Comparison of ENCODE assay signal across 1 cellular context in the genomic region with DNA sequence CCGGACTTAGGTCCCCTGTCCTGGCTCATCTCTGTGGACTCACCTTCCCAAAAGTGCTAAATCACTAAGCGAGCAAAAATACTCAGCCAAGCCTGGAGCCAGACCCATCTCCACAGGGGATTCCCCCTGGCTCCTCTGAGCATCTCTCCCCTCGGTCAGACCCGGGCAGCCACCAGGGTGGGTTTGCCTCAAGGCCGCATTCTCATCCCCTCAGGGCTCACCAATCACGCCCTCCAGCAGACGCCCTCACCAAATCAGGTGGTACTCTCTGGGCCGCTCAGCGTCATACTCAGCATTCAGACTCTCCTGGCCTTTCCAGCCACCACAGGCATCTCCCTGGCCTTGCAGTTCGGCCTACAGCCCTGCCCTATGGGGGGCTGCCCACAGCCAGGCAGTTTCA.
TF ChIP-seq lines count a peak whose summit lies in the region.

No MANE protein-coding gene starts in this region.

TF ChIP-seq in GM23338, 12 proteins besides CTCF, POLR2A, EP300 and RAD21:
- no peak for TF ChIP-seq ZNF331 (CRISPR knock-in tag; IDR thresholded peaks at IDR 0.05; ENCODE audit: low read depth)
